Comparison of ENCODE assay signal across 19 cellular contexts in genomic region chr11:22343411-22344032, GRCh38. TPM values are rescaled to one million over a fixed set of nuclear protein-coding genes. Genes with fewer than 3 reads are reported as not detected.
DNase-seq lines count a peak whose midpoint lies in the region; ATAC-seq and TF ChIP-seq lines count a peak whose summit lies in the region.
"Had no signal": no experiment of that assay in that cellular context is flagged by ENCODE, and none has a peak within 500 bp of the region (broad histone marks: within the 10 kb centered on the region; RNA-seq: fewer than 3 reads in every experiment).

No MANE protein-coding gene starts in this region.

- ATAC-seq in GM18867 (IDR thresholded peaks at IDR 0.05; ENCODE audit: unreplicated experiment) = no peak
- no peak for ATAC-seq in left lung

- H2AK5ac ChIP-seq in H9 (ENCODE audit: insufficient read length, low read length) (no peak overlapping the region), mesendoderm (ENCODE audit: low read length) (no peak overlapping the region)

- H2BK5ac ChIP-seq in H9 (ENCODE audit: insufficient read length, low read length) (no peak overlapping the region), mesendoderm (ENCODE audit: low read length) (no peak overlapping the region)

- no peak overlapping the region for H2BK12ac ChIP-seq in H9 (ENCODE audit: insufficient read length, low read depth, low read length)

- H2AFZ ChIP-seq in H9 (ENCODE audit: low read length) = no peak overlapping the region
- H2AFZ ChIP-seq: parathyroid adenoma had no signal

- H3T11ph ChIP-seq in H9 (ENCODE audit: low read length) = no peak overlapping the region

- H4K8ac ChIP-seq in H9 (replicated peaks; ENCODE audit: insufficient read length, low read depth, low read length) (no peak overlapping the region), mesendoderm (ENCODE audit: low read depth, low read length) (no peak overlapping the region)

- no peak overlapping the region for H3K27ac Mint-ChIP-seq in H9
- H3K27ac Mint-ChIP-seq: dendritic cell treated with granulocyte-macrophage colony-stimulating factor and Interleukin-4, amounts not matched to agents 40 ng/mL and 50 ng/mL, for 4 days had no signal

- H3K4me1 ChIP-seq in H9 (ENCODE audit: insufficient read depth, low read length) (no peaks in the 10 kb centered on the region; the same call in 1 of the 2 replicates), mesendoderm (ENCODE audit: control insufficient read depth, low read depth, low read length) (no peaks in the 10 kb centered on the region), left lung (no peaks in the 10 kb centered on the region)
- H3K4me1 ChIP-seq: parathyroid adenoma, thyroid gland had no signal

- H3K9ac ChIP-seq in H9 (ENCODE audit: extremely low read depth, insufficient read length, low read length) = no peak overlapping the region
- H3K9ac ChIP-seq in mesendoderm (ENCODE audit: low read length) = peak overlapping the region; percentile 13
- H3K9ac ChIP-seq: parathyroid adenoma had no signal

- no CpG with 5 or more reads among the region's 30 CpGs for WGBS in H9 (ENCODE audit: extremely low coverage, insufficient read length, low lambda C conversion rate)
- WGBS in mesendoderm (ENCODE audit: extremely low coverage, insufficient coverage, low lambda C conversion rate) = no CpG with 5 or more reads among the region's 30 CpGs

- H3K9me3 Mint-ChIP-seq in H9 = no peaks in the 10 kb centered on the region; a peak in 1 of 5 replicates
- H3K9me3 Mint-ChIP-seq: activated T-helper 1 cell treated with anti-CD3 and anti-CD28 coated beads, Interleukin-12 subunit alpha, Interleukin-12 subunit beta, Interleukin-2, Interleukin-4 antibody, amounts not matched to agents 30 ng/mL and 10 ng/mL and 1 ng/mL, durations not matched to agents 14 hours and 24 hours and 36 hours; dendritic cell treated with granulocyte-macrophage colony-stimulating factor and Interleukin-4, amounts not matched to agents 40 ng/mL and 50 ng/mL, for 4 days had no signal

- intact Hi-C loops in left lung (cut with DNase I) = no loop called here

- no peaks in the 10 kb centered on the region for H3K79me1 ChIP-seq in H9 (ENCODE audit: insufficient read depth, low read depth, low read length, poor library complexity, severe bottlenecking)
- no peaks in the 10 kb centered on the region for H3K79me1 ChIP-seq in mesendoderm (ENCODE audit: low read length)

- H3K23ac ChIP-seq in H9 (ENCODE audit: insufficient read length, low read depth, low read length) = no peak overlapping the region
- H3K23ac ChIP-seq in mesendoderm (ENCODE audit: low read length) = peak overlapping the region; percentile 45

- no peak overlapping the region for H3K4ac ChIP-seq in H9 (ENCODE audit: low read depth, low read length)
- no peak overlapping the region for H3K4ac ChIP-seq in mesendoderm (ENCODE audit: low read depth, low read length)

- peaks cover 50 to 64% of the 10 kb centered on the region in 2 experiments for H3K4me1 Mint-ChIP-seq in H9

- no peak overlapping the region for H2BK120ac ChIP-seq in H9 (ENCODE audit: low read depth, low read length, poor library complexity, severe bottlenecking)
- no peak overlapping the region for H2BK120ac ChIP-seq in mesendoderm (ENCODE audit: low read depth, low read length)

- no peak for TF ChIP-seq CTCF in H9 (conservative IDR thresholded peaks at IDR 0.05)
- no peak for TF ChIP-seq CTCF in left lung (IDR thresholded peaks at IDR 0.05)

- no peak overlapping the region for H3K14ac ChIP-seq in H9 (ENCODE audit: insufficient read depth, low read length)

- H4K91ac ChIP-seq in H9 (ENCODE audit: insufficient read length, low read depth, low read length) = no peak overlapping the region

- peak; percentile 19 for DNase-seq in COLO668 (lab: John Stamatoyannopoulos, UW; ENCODE audit: unreplicated experiment)
- DNase-seq in H9 = peak; percentile 61
- DNase-seq in ecto neural progenitor cell (ENCODE audit: low spot score) = peak; percentile 53
- DNase-seq in mesendoderm = peak; percentile 62
- no peak for DNase-seq in COLO829 (ENCODE audit: low spot score)
- no peak for DNase-seq in activated CD4-positive, alpha-beta T cell treated with anti-CD3 and anti-CD28 coated beads, Interleukin-2, amount 50 U/mL, for 4 hours
- no peak for DNase-seq in left lung
- DNase-seq: activated CD4-positive, alpha-beta T cell treated with anti-CD3 and anti-CD28 coated beads, Interleukin-2, amount 50 U/mL, for 48 hours; DND-41; NCI-H1436; NCI-H526 treated with DMSO at 0.1 percent for 48 hours; SHP77 treated with DMSO at 0.1 percent for 48 hours; thyroid gland had no signal

- H4K5ac ChIP-seq in H9 (ENCODE audit: insufficient read length, low read depth, low read length) (no peak overlapping the region), mesendoderm (ENCODE audit: low read length) (no peak overlapping the region)

- H2BK15ac ChIP-seq in H9 (ENCODE audit: low read depth, low read length) = no peak overlapping the region
- no peak overlapping the region for H2BK15ac ChIP-seq in mesendoderm (replicated peaks; ENCODE audit: low read depth)

- peak overlapping the region; percentile 65 to 83 for H3K4me3 Mint-ChIP-seq in H9
- H3K4me3 Mint-ChIP-seq: activated T-helper 1 cell treated with anti-CD3 and anti-CD28 coated beads, Interleukin-12 subunit alpha, Interleukin-12 subunit beta, Interleukin-2, Interleukin-4 antibody, amounts not matched to agents 30 ng/mL and 10 ng/mL and 1 ng/mL, durations not matched to agents 14 hours and 24 hours and 36 hours; dendritic cell treated with granulocyte-macrophage colony-stimulating factor and Interleukin-4, amounts not matched to agents 40 ng/mL and 50 ng/mL, for 4 days had no signal

- peaks cover 17% of the 10 kb centered on the region; the same call in 1 of the 2 replicates for H3K27me3 ChIP-seq in H9 (ENCODE audit: insufficient read depth, low read length)
- H3K27me3 ChIP-seq in mesendoderm (ENCODE audit: insufficient read depth, low read length, poor library complexity) = peaks cover 34% of the 10 kb centered on the region
- peaks cover 59 to 86% of the 10 kb centered on the region in 2 donors for H3K27me3 ChIP-seq in left lung

- H3K9me3 ChIP-seq in H9 (ENCODE audit: control insufficient read depth, low read depth, low read length) (no peaks in the 10 kb centered on the region), left lung (no peaks in the 10 kb centered on the region)
- H3K9me3 ChIP-seq: thyroid gland had no signal

- H2BK20ac ChIP-seq in H9 (ENCODE audit: low read depth, low read length, poor library complexity, severe bottlenecking) = no peak overlapping the region

- H3K79me2 ChIP-seq in H9 (ENCODE audit: insufficient read depth, low read length) (no peaks in the 10 kb centered on the region), mesendoderm (ENCODE audit: control insufficient read depth, insufficient read depth, low read length) (no peaks in the 10 kb centered on the region)
- H3K79me2 ChIP-seq: parathyroid adenoma had no signal

- H3K56ac ChIP-seq in H9 (ENCODE audit: insufficient read length, low read depth, low read length) = no peak overlapping the region
- H3K56ac ChIP-seq in mesendoderm (ENCODE audit: low read length) = peak overlapping the region; percentile 70

- H3K4me2 ChIP-seq in H9 (ENCODE audit: insufficient read depth, insufficient read length, low read length) (peak overlapping the region; percentile 74), mesendoderm (ENCODE audit: low read length) (peak overlapping the region; percentile 74)

- no peaks in the 10 kb centered on the region for H4K20me1 ChIP-seq in H9 (ENCODE audit: control insufficient read depth, insufficient read depth, insufficient read length)

- peaks cover 18% of the 10 kb centered on the region for H3K23me2 ChIP-seq in H9 (ENCODE audit: insufficient read length, low read depth, low read length, poor library complexity, severe bottlenecking)

- H3K36me3 ChIP-seq in mesendoderm (ENCODE audit: control insufficient read depth, insufficient read depth, low read length) = no peaks in the 10 kb centered on the region
- no peaks in the 10 kb centered on the region for H3K36me3 ChIP-seq in left lung
- H3K36me3 ChIP-seq: thyroid gland had no signal

- H3K18ac ChIP-seq in H9 (ENCODE audit: insufficient read length, low read depth, low read length) (no peak overlapping the region), mesendoderm (ENCODE audit: low read length) (no peak overlapping the region)

- peaks cover 72% of the 10 kb centered on the region for H3K27me3 Mint-ChIP-seq in H9 (ENCODE audit: low read depth)

- H3K36me3 Mint-ChIP-seq in H9 (ENCODE audit: insufficient read depth in 1 of 3, low read depth in 3 of 3) = no peaks in the 10 kb centered on the region; a peak in 3 of 7 replicates

- H3K4me3 ChIP-seq in mesendoderm (ENCODE audit: low read length) (peak overlapping the region; percentile 23), left lung (no peak overlapping the region)
- H3K4me3 ChIP-seq: thyroid gland had no signal

- H3K27ac ChIP-seq in H9 (ENCODE audit: insufficient read length, low read depth, low read length) = no peak overlapping the region
- no peak overlapping the region for H3K27ac ChIP-seq in mesendoderm (ENCODE audit: low read depth, low read length)
- no peak overlapping the region for H3K27ac ChIP-seq in left lung
- H3K27ac ChIP-seq: parathyroid adenoma, thyroid gland had no signal

RNA-seq across cellular contexts. Expression of gene SLC17A6, which starts 5.3 kb away (rescaled TPM):
- total RNA-seq in H9 (2021) (not detected in 2 replicates), left lung (not detected)
- 0.03 TPM for polyA plus RNA-seq in mesendoderm (2013, experiment 1 of 2)
- 0.15 TPM for polyA plus RNA-seq in mesendoderm (2013, experiment 2 of 2)
- total RNA-seq: activated T-helper 1 cell treated with anti-CD3 and anti-CD28 coated beads, Interleukin-12 subunit alpha, Interleukin-12 subunit beta, Interleukin-2, Interleukin-4 antibody, amounts not matched to agents 30 ng/mL and 10 ng/mL and 1 ng/mL, durations not matched to agents 14 hours and 24 hours and 36 hours; astrocyte; fibroblast of lung; thyroid gland had no signal
- polyA plus RNA-seq: fibroblast of lung had no signal

Comparison
In these comparisons a context has a peak if more than half of its experiments do, and no peak if none do; other contexts are left out.
1. DNase-seq: peak in COLO668 (single experiment), H9 (single experiment), ecto neural progenitor cell (single experiment) and mesendoderm (single experiment); none in COLO829 (single experiment), activated CD4-positive, alpha-beta T cell treated with anti-CD3 and anti-CD28 coated beads, Interleukin-2, amount 50 U/mL, for 4 hours (0 of 2) and left lung (0 of 2).